In the genomic region with DNA sequence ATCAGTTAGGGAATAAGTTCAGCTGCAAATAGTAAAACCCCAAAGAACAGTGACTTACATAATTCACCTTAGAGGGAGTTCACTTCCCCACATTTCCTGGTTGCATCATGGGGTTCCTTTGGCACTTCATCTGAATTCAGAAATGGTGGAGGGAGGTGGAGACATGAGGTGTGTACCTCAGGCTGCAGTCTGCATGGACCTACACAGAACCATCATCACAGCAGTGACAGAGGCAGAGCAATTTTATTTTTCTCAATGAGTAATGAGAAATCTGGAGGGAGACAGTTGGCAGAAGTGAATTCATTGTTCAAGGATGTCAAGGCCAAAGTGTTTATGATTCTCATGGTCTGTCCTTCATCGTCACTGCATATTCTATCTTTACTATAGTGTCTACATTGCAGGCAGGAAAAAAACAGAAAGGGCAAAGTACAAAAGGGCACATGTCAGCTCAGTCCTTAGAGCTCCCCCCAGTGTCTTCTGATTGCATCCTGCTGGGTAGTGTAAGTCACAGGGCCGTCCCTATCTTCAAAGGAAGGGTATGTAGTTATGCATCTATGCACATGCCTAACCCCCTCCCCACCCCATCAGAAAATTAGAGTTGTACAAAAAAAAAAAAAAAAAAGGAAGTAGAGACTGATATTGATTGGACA, we compare ENCODE assay signal across 9 cellular contexts.
DNase-seq lines count a peak whose midpoint lies in the region; ATAC-seq and TF ChIP-seq lines count a peak whose summit lies in the region.
"Had no signal": no experiment of that assay in that cellular context is flagged by ENCODE, and none has a peak within 500 bp of the region (broad histone marks: within the 10 kb centered on the region; RNA-seq: fewer than 3 reads in every experiment).

No MANE protein-coding gene starts in this region.

- CTCF ChIA-PET in mammary epithelial cell (lab: Charles Lee; ENCODE audit: low non-redundant PET) = no interaction called here

- H3K9me2 ChIP-seq in MM.1S (replicated peaks; ENCODE audit: insufficient read depth, low read length) = no peaks in the 10 kb centered on the region

- H3K27ac ChIP-seq in BLaER1 treated with 17β-estradiol and CSF1 and Interleukin-3, amounts not matched to agents 10 nM and 100 nM = no peak overlapping the region
- H3K27ac ChIP-seq in MM.1S (ENCODE audit: low read length) (no peak overlapping the region), endodermal cell (ENCODE audit: low read depth, low read length) (no peak overlapping the region), mammary epithelial cell (ENCODE audit: insufficient read depth, low read depth, low read length) (no peak overlapping the region)

- H3F3A ChIP-seq in MM.1S (ENCODE audit: insufficient read depth, low read length) = no peaks in the 10 kb centered on the region

- H3K79me2 ChIP-seq in MM.1S (ENCODE audit: low read length) (no peaks in the 10 kb centered on the region), mammary epithelial cell (ENCODE audit: insufficient read depth, low read length) (no peaks in the 10 kb centered on the region)

- no peak overlapping the region for H3K4me3 Mint-ChIP-seq in endodermal cell
- no peak overlapping the region for H3K4me3 Mint-ChIP-seq in stimulated activated effector memory CD8-positive, alpha-beta T cell treated with anti-CD3 and anti-CD28 coated beads, Interleukin-12 subunit alpha, Interleukin-12 subunit beta, amount 100 ng/mL, for 72 hours
- H3K4me3 Mint-ChIP-seq: activated naive CD4-positive, alpha-beta T cell treated with anti-CD3 and anti-CD28 coated beads, Interleukin-2, amount 50 U/mL, for 24 hours had no signal

- no TSS peak for BruUV-seq in mammary epithelial cell (replicated peaks; lab: Mats Ljungman, UMichigan)

- intact Hi-C loops in mammary epithelial cell (cut with micrococcal nuclease) = no loop called here

- no peaks in the 10 kb centered on the region for H3K36me3 Mint-ChIP-seq in endodermal cell (ENCODE audit: low read depth)
- H3K36me3 Mint-ChIP-seq in stimulated activated effector memory CD8-positive, alpha-beta T cell treated with anti-CD3 and anti-CD28 coated beads, Interleukin-12 subunit alpha, Interleukin-12 subunit beta, amount 100 ng/mL, for 72 hours = no peaks in the 10 kb centered on the region
- H3K36me3 Mint-ChIP-seq: activated naive CD4-positive, alpha-beta T cell treated with anti-CD3 and anti-CD28 coated beads, Interleukin-2, amount 50 U/mL, for 24 hours had no signal

- dilution Hi-C loops in mammary epithelial cell (cut with HindIII; ENCODE audit: low sequenced_read_pairs) = no loop called here

- TF ChIP-seq CTCF in MM.1S (IDR thresholded peaks at IDR 0.05; ENCODE audit: low read length) (peak; percentile 32), endodermal cell (conservative IDR thresholded peaks at IDR 0.05) (peak; percentile 67), mammary epithelial cell (conservative IDR thresholded peaks at IDR 0.05 in 1 of 2, IDR thresholded peaks at IDR 0.05 in 1 of 2; ENCODE audit: extremely low read depth in 1 of 2, insufficient read depth in 1 of 2, low read depth in 1 of 2, low read length in 2 of 2) (no peak)

- no peaks in the 10 kb centered on the region for H3K27me3 ChIP-seq in BLaER1 treated with 17β-estradiol and CSF1 and Interleukin-3, amounts not matched to agents 10 nM and 100 nM
- no peaks in the 10 kb centered on the region for H3K27me3 ChIP-seq in MM.1S (replicated peaks; ENCODE audit: insufficient read depth, low read length)
- H3K27me3 ChIP-seq in endodermal cell (ENCODE audit: control insufficient read depth, insufficient read depth, low read length, poor library complexity, severe bottlenecking) = no peaks in the 10 kb centered on the region
- no peaks in the 10 kb centered on the region for H3K27me3 ChIP-seq in mammary epithelial cell (ENCODE audit: insufficient read depth, low read length)

- H3K36me3 ChIP-seq in BLaER1 treated with 17β-estradiol and CSF1 and Interleukin-3, amounts not matched to agents 10 nM and 100 nM = no peaks in the 10 kb centered on the region
- H3K36me3 ChIP-seq in MM.1S (replicated peaks; ENCODE audit: insufficient read depth, low read length) = no peaks in the 10 kb centered on the region
- H3K36me3 ChIP-seq in endodermal cell (ENCODE audit: control insufficient read depth, insufficient read depth, low read length) = no peaks in the 10 kb centered on the region
- H3K36me3 ChIP-seq in mammary epithelial cell (ENCODE audit: insufficient read depth, low read length) = no peaks in the 10 kb centered on the region

- peaks cover 8 to 30% (median 26%) of the 10 kb centered on the region in 10 experiments; a peak in 18 of 20 replicates for H3K4me1 ChIP-seq in BLaER1 treated with 17β-estradiol and CSF1 and Interleukin-3, amounts not matched to agents 10 nM and 100 nM
- H3K4me1 ChIP-seq in MM.1S (ENCODE audit: low read length) (no peaks in the 10 kb centered on the region), endodermal cell (ENCODE audit: control insufficient read depth, insufficient read depth, low read length) (no peaks in the 10 kb centered on the region), mammary epithelial cell (ENCODE audit: insufficient read depth, low read length) (no peaks in the 10 kb centered on the region)

- no peaks in the 10 kb centered on the region for H3K9me3 Mint-ChIP-seq in endodermal cell
- no peaks in the 10 kb centered on the region for H3K9me3 Mint-ChIP-seq in stimulated activated effector memory CD8-positive, alpha-beta T cell treated with anti-CD3 and anti-CD28 coated beads, Interleukin-12 subunit alpha, Interleukin-12 subunit beta, amount 100 ng/mL, for 72 hours
- H3K9me3 Mint-ChIP-seq: activated naive CD4-positive, alpha-beta T cell treated with anti-CD3 and anti-CD28 coated beads, Interleukin-2, amount 50 U/mL, for 24 hours had no signal

- no peaks in the 10 kb centered on the region for H4K20me1 ChIP-seq in BLaER1 treated with 17β-estradiol and CSF1 and Interleukin-3, amounts not matched to agents 10 nM and 100 nM
- H4K20me1 ChIP-seq in MM.1S (ENCODE audit: insufficient read depth, low read length) (no peaks in the 10 kb centered on the region), mammary epithelial cell (ENCODE audit: insufficient read depth, low read length) (no peaks in the 10 kb centered on the region)

- DNase-seq in MM.1S (peak; percentile 15), endodermal cell (peak; percentile 61), mammary epithelial cell (no peak)
- no peak for DNase-seq in stimulated activated effector memory CD8-positive, alpha-beta T cell treated with anti-CD3 and anti-CD28 coated beads, Interleukin-12 subunit alpha, Interleukin-12 subunit beta, amount 100 ng/mL, for 72 hours (ENCODE audit: low spot score in 2 of 2)
- no peak for DNase-seq in stimulated activated naive CD4-positive, alpha-beta T cell (lab: John Stamatoyannopoulos, UW)
- DNase-seq in stimulated activated CD4-positive, alpha-beta T cell treated with anti-CD3 and anti-CD28 coated beads, Interleukin-2, amount 100 ng/mL, for 24 hours = no peak

- no peak overlapping the region for H3K4me3 ChIP-seq in BLaER1 treated with 17β-estradiol and CSF1 and Interleukin-3, amounts not matched to agents 10 nM and 100 nM
- no peak overlapping the region for H3K4me3 ChIP-seq in MM.1S (ENCODE audit: low read length)
- no peak overlapping the region for H3K4me3 ChIP-seq in endodermal cell (ENCODE audit: low read length)
- no peak overlapping the region for H3K4me3 ChIP-seq in mammary epithelial cell (replicated peaks in 1 of 3; ENCODE audit: insufficient read depth in 1 of 3, low read depth in 2 of 3, low read length in 3 of 3)

- no peak overlapping the region for H3K27ac Mint-ChIP-seq in endodermal cell
- H3K27ac Mint-ChIP-seq in stimulated activated effector memory CD8-positive, alpha-beta T cell treated with anti-CD3 and anti-CD28 coated beads, Interleukin-12 subunit alpha, Interleukin-12 subunit beta, amount 100 ng/mL, for 72 hours = no peak overlapping the region
- H3K27ac Mint-ChIP-seq: activated naive CD4-positive, alpha-beta T cell treated with anti-CD3 and anti-CD28 coated beads, Interleukin-2, amount 50 U/mL, for 24 hours had no signal

- H3K4me1 Mint-ChIP-seq in endodermal cell = peaks cover 11% of the 10 kb centered on the region
- H3K4me1 Mint-ChIP-seq in stimulated activated effector memory CD8-positive, alpha-beta T cell treated with anti-CD3 and anti-CD28 coated beads, Interleukin-12 subunit alpha, Interleukin-12 subunit beta, amount 100 ng/mL, for 72 hours = no peaks in the 10 kb centered on the region
- H3K4me1 Mint-ChIP-seq: activated naive CD4-positive, alpha-beta T cell treated with anti-CD3 and anti-CD28 coated beads, Interleukin-2, amount 50 U/mL, for 24 hours had no signal

- in situ Hi-C loops in mammary epithelial cell (cut with MboI; ENCODE audit: low sequenced_read_pairs in 2 of 2) = no loop called here

- 59 to 80% methylated on average over 1 to 2 of the region's 2 CpGs for WGBS in endodermal cell (ENCODE audit: insufficient coverage in 1 of 2, insufficient read length in 1 of 2), 2 experiments
- 64% methylated on average over 2 of the region's 2 CpGs for WGBS in mammary epithelial cell (ENCODE audit: low coverage, missing lambda C conversion rate)

- no peaks in the 10 kb centered on the region for H3K9me3 ChIP-seq in BLaER1 treated with 17β-estradiol and CSF1 and Interleukin-3, amounts not matched to agents 10 nM and 100 nM (replicated peaks in 1 of 11)
- H3K9me3 ChIP-seq in MM.1S (replicated peaks; ENCODE audit: insufficient read depth, low read length) (no peaks in the 10 kb centered on the region), endodermal cell (ENCODE audit: control insufficient read depth, low read length) (no peaks in the 10 kb centered on the region), mammary epithelial cell (replicated peaks; ENCODE audit: insufficient read depth, low read length) (no peaks in the 10 kb centered on the region)

- peak; percentile 81 for ATAC-seq in GM19351 (IDR thresholded peaks at IDR 0.05; ENCODE audit: unreplicated experiment)
- ATAC-seq in stimulated activated effector memory CD8-positive, alpha-beta T cell treated with anti-CD3 and anti-CD28 coated beads, Interleukin-12 subunit alpha, Interleukin-12 subunit beta, amount 100 ng/mL, for 72 hours = peak; percentile 45

- no peak overlapping the region for H2AFZ ChIP-seq in MM.1S (ENCODE audit: low read length)
- H2AFZ ChIP-seq in mammary epithelial cell (ENCODE audit: low read depth, low read length) = no peak overlapping the region

- no peaks in the 10 kb centered on the region for H3K27me3 Mint-ChIP-seq in endodermal cell (ENCODE audit: insufficient read depth)

- no peak overlapping the region for H3K9ac ChIP-seq in BLaER1 treated with 17β-estradiol and CSF1 and Interleukin-3, amounts not matched to agents 10 nM and 100 nM
- H3K9ac ChIP-seq in MM.1S (ENCODE audit: low read length) = no peak overlapping the region
- H3K9ac ChIP-seq in endodermal cell (ENCODE audit: extremely low read depth, low read length, poor library complexity, severe bottlenecking) = no peak overlapping the region
- H3K9ac ChIP-seq in mammary epithelial cell (ENCODE audit: insufficient read depth, low read length) = no peak overlapping the region

- H3K4me2 ChIP-seq in BLaER1 treated with 17β-estradiol and CSF1 and Interleukin-3, amounts not matched to agents 10 nM and 100 nM = peak overlapping the region in 10 of 11 experiments; percentile 8 to 71 (median 60); a peak in 18 of 22 replicates
- H3K4me2 ChIP-seq in MM.1S (ENCODE audit: low read depth, low read length) (no peak overlapping the region), mammary epithelial cell (ENCODE audit: insufficient read depth, low read depth, low read length) (no peak overlapping the region)

Comparison
In these comparisons a context has a peak if more than half of its experiments do, and no peak if none do; other contexts are left out.
1. H3K4me2 ChIP-seq: peak in BLaER1 treated with 17β-estradiol and CSF1 and Interleukin-3, amounts not matched to agents 10 nM and 100 nM (10 of 11); none in MM.1S (single experiment) and mammary epithelial cell (single experiment).
2. DNase-seq: peak in MM.1S (single experiment) and endodermal cell (single experiment); none in stimulated activated effector memory CD8-positive, alpha-beta T cell treated with anti-CD3 and anti-CD28 coated beads, Interleukin-12 subunit alpha, Interleukin-12 subunit beta, amount 100 ng/mL, for 72 hours (0 of 2), stimulated activated naive CD4-positive, alpha-beta T cell (0 of 6), stimulated activated CD4-positive, alpha-beta T cell treated with anti-CD3 and anti-CD28 coated beads, Interleukin-2, amount 100 ng/mL, for 24 hours (0 of 2) and mammary epithelial cell (single experiment).
3. CTCF ChIP-seq: peak in MM.1S (single experiment) and endodermal cell (single experiment); none in mammary epithelial cell (0 of 2).